ENCODE assay signal across 12 cellular contexts in the genomic region with DNA sequence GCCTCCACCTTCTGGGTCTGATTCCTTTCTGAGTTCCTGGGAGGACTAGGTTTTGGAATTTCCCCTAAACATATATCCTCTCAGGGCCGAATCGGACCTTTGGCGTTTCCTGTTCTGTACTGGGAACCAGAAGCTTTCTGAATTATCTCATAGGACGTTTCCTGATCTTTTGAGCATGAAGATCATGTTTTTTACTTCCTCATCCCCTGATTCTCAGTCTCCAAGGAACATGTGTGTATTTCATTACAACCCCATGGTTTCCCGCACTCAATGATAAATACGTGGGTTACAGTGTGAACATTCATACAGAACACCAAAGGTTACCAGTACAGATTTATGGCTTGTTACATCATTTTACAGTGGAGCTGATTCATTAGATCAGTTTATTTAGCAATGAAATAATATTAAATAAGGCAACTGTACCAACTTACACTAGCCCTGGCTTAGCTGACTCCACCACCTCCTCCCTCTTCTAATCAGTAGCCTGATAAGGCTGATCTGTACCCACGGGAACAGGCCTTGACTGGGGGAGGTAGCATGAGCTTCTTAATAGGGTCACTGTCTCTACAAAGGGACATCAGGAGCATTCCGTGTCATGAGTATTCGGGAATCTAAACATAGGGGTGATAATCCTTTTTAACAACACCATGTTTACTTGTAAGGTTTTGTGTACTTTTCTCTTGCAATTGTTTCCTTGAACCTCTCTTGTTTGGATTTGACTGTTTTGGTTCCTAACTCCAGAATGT. TPM values are rescaled to one million over a fixed set of nuclear protein-coding genes. Genes with fewer than 3 reads are reported as not detected.
DNase-seq lines count a peak whose midpoint lies in the region; ATAC-seq and TF ChIP-seq lines count a peak whose summit lies in the region.
"Had no signal": no experiment of that assay in that cellular context is flagged by ENCODE, and none has a peak within 500 bp of the region (broad histone marks: within the 10 kb centered on the region; RNA-seq: fewer than 3 reads in every experiment).

No MANE protein-coding gene starts in this region.

- no peak overlapping the region for H3K4me3 Mint-ChIP-seq in nephron progenitor cell
- H3K4me3 Mint-ChIP-seq: naive B cell had no signal

- no peak overlapping the region for H3K4me3 ChIP-seq in esophagus muscularis mucosa
- no peak overlapping the region for H3K4me3 ChIP-seq in mucosa of stomach (ENCODE audit: low read length)
- H3K4me3 ChIP-seq in aorta (ENCODE audit: low read length in 2 of 2): no peak overlapping the region

- no peak for TF ChIP-seq POLR2A in esophagus muscularis mucosa (IDR thresholded peaks at IDR 0.05; ENCODE audit: low read depth)

- H3K9me3 ChIP-seq in esophagus muscularis mucosa (no peaks in the 10 kb centered on the region), mucosa of stomach (ENCODE audit: control insufficient read depth, low read length) (no peaks in the 10 kb centered on the region), aorta (ENCODE audit: control insufficient read depth, low read length) (no peaks in the 10 kb centered on the region)

- intact Hi-C loops in Right ventricle myocardium superior (cut with DNase I): no loop called here
- intact Hi-C loops in cardiac septum (cut with DNase I): no loop called here
- intact Hi-C loops in esophagus muscularis mucosa (cut with DNase I): no loop called here
- intact Hi-C loops in aorta (cut with DNase I): loop anchor here in 1 of 2 donors (5.0 kb wide), 1 partner anchor 47 kb away; no protein-coding TSS in a partner anchor

- no peak for DNase-seq in Right ventricle myocardium superior
- DNase-seq in cardiac septum (ENCODE audit: low spot score): no peak
- no peak for DNase-seq in esophagus muscularis mucosa (ENCODE audit: extremely low spot score)
- no peak for DNase-seq in aorta
- no peak for DNase-seq in nephron progenitor cell
- no peak for DNase-seq in globus pallidus (ENCODE audit: low spot score)
- DNase-seq: activated CD8-positive, alpha-beta memory T cell treated with anti-CD3 and anti-CD28 coated beads, Interleukin-2, amount 50 U/mL, for 48 hours; effector CD8-positive, alpha-beta T cell; naive B cell; NCI-H2029 treated with DMSO at 0.1 percent for 48 hours had no signal

- ATAC-seq in Right ventricle myocardium superior (ENCODE audit: poor library complexity) (peak; percentile 46), aorta (ENCODE audit: low FRiP score) (peak; percentile 7), HG03135 (IDR thresholded peaks at IDR 0.05; ENCODE audit: unreplicated experiment) (no peak)

- H3K4me1 ChIP-seq in esophagus muscularis mucosa: peaks cover 9 to 26% (median 21%) of the 10 kb centered on the region in 4 donors
- peaks cover 25% of the 10 kb centered on the region for H3K4me1 ChIP-seq in mucosa of stomach (ENCODE audit: control insufficient read depth, insufficient read depth, low read length)
- peaks cover 3 to 6% of the 10 kb centered on the region in 2 donors for H3K4me1 ChIP-seq in aorta (ENCODE audit: control insufficient read depth in 1 of 2, insufficient read depth in 2 of 2, low read length in 2 of 2)

- peaks cover 19% of the 10 kb centered on the region for H3K9me3 Mint-ChIP-seq in nephron progenitor cell
- H3K9me3 Mint-ChIP-seq: naive B cell had no signal

- no peak for TF ChIP-seq CTCF in esophagus muscularis mucosa (IDR thresholded peaks at IDR 0.05)
- TF ChIP-seq CTCF in nephron progenitor cell (IDR thresholded peaks at IDR 0.05): no peak

- H3K27me3 ChIP-seq in esophagus muscularis mucosa (no peaks in the 10 kb centered on the region), mucosa of stomach (ENCODE audit: control insufficient read depth, insufficient read depth, low read length) (no peaks in the 10 kb centered on the region), aorta (ENCODE audit: control insufficient read depth in 1 of 2, insufficient read depth in 2 of 2, low read length in 1 of 2) (no peaks in the 10 kb centered on the region)

- H3K9ac ChIP-seq in mucosa of stomach (ENCODE audit: low read length): peak overlapping the region; percentile 11

- H3K36me3 ChIP-seq in esophagus muscularis mucosa (no peaks in the 10 kb centered on the region), mucosa of stomach (ENCODE audit: control insufficient read depth, insufficient read depth, low read length) (no peaks in the 10 kb centered on the region), aorta (ENCODE audit: control insufficient read depth in 1 of 2, insufficient read depth in 2 of 2, low read length in 1 of 2) (no peaks in the 10 kb centered on the region)

- H3K27ac ChIP-seq in esophagus muscularis mucosa (replicated peaks in 1 of 4): peak overlapping the region; percentile 61 to 68 (median 64)
- no peak overlapping the region for H3K27ac ChIP-seq in aorta (ENCODE audit: low read depth in 1 of 2, low read length in 2 of 2)

- TF ChIP-seq EP300 in esophagus muscularis mucosa (IDR thresholded peaks at IDR 0.05): no peak

- no peak overlapping the region for H3K27ac Mint-ChIP-seq in nephron progenitor cell

- H3K4me1 Mint-ChIP-seq in nephron progenitor cell: peaks cover 11% of the 10 kb centered on the region
- H3K4me1 Mint-ChIP-seq: naive B cell had no signal

- no peaks in the 10 kb centered on the region for H3K36me3 Mint-ChIP-seq in nephron progenitor cell (ENCODE audit: low read depth)
- H3K36me3 Mint-ChIP-seq: naive B cell had no signal

- 69% methylated on average over 9 of the region's 9 CpGs for WGBS in esophagus muscularis mucosa
- WGBS in aorta, 2 donors: 26 to 32% methylated on average over 9 of the region's 9 CpGs

- peaks cover 11% of the 10 kb centered on the region for H3K27me3 Mint-ChIP-seq in nephron progenitor cell (ENCODE audit: low read depth, poor library complexity)

RNA-seq across cellular contexts. Expression of gene ERRFI1, which starts 57.8 kb away (rescaled TPM):
- total RNA-seq in Right ventricle myocardium superior (11.1 TPM), cardiac septum (8.2 TPM), esophagus muscularis mucosa (100 to 1,000 TPM; 308 to 587 (median 435) TPM), aorta (100 to 1,000 TPM; 153 to 258 TPM)
- polyA plus RNA-seq in aorta: 10 to 100 TPM; 33.3 to 87.6 TPM

Comparison
In these comparisons a context has a peak if more than half of its experiments do, and no peak if none do; other contexts are left out.
1. H3K27ac ChIP-seq: peak in esophagus muscularis mucosa (4 of 4); none in aorta (0 of 2).
2. RNA of gene ERRFI1, which starts 57.8 kb away (total RNA-seq): 308 to 587 TPM in esophagus muscularis mucosa and 153 to 258 TPM in aorta; 11.1 TPM in Right ventricle myocardium superior (single experiment) and 8.2 TPM in cardiac septum (single experiment); every median in the first group is over 10 times any median in the second.